Comparison of ENCODE assay signal across 21 cellular contexts in genomic region chr3:59551834-59552233, GRCh38.
A peak's percentile ranks its signal among the peaks of the same experiment; 100 is the strongest.
DNase-seq lines count a peak whose midpoint lies in the region; ATAC-seq and TF ChIP-seq lines count a peak whose summit lies in the region.
"Had no signal": no experiment of that assay in that cellular context is flagged by ENCODE, and none has a peak within 500 bp of the region (broad histone marks: within the 10 kb centered on the region; RNA-seq: fewer than 3 reads in every experiment).

No MANE protein-coding gene starts in this region.

- no peaks in the 10 kb centered on the region for H3F3A ChIP-seq in neural progenitor cell (ENCODE audit: low read depth)

- ATAC-seq in HG02798 (IDR thresholded peaks at IDR 0.05; ENCODE audit: poor library complexity, unreplicated experiment), result no peak
- ATAC-seq: CD8-positive, alpha-beta T cell had no signal

- H3K36me3 ChIP-seq in left ventricle myocardium inferior (no peaks in the 10 kb centered on the region), right atrium auricular region (no peaks in the 10 kb centered on the region), neural progenitor cell (no peaks in the 10 kb centered on the region)
- H3K36me3 ChIP-seq: BLaER1 had no signal

- peaks cover 47% of the 10 kb centered on the region for H3K4me1 Mint-ChIP-seq in brain
- peaks cover 12% of the 10 kb centered on the region for H3K4me1 Mint-ChIP-seq in neural progenitor cell
- H3K4me1 Mint-ChIP-seq: B cell; CD4-positive, CD25-positive, alpha-beta regulatory T cell had no signal

- H3K4me3 Mint-ChIP-seq in brain (no peak overlapping the region), neural progenitor cell (no peak overlapping the region)
- H3K4me3 Mint-ChIP-seq: B cell; CD4-positive, CD25-positive, alpha-beta regulatory T cell; CD8-positive, alpha-beta T cell had no signal

- H3K9me3 ChIP-seq in left ventricle myocardium inferior (replicated peaks) (no peaks in the 10 kb centered on the region), right atrium auricular region (no peaks in the 10 kb centered on the region), neural progenitor cell (ENCODE audit: low read depth) (no peaks in the 10 kb centered on the region)
- H3K9me3 ChIP-seq: BLaER1, Caco-2 had no signal

- peak overlapping the region; percentile 43 for H3K27ac ChIP-seq in left ventricle myocardium inferior (replicated peaks)
- no peak overlapping the region for H3K27ac ChIP-seq in right atrium auricular region
- H3K27ac ChIP-seq in neural progenitor cell, result no peak overlapping the region
- H3K27ac ChIP-seq: 22Rv1, BLaER1, C4-2B had no signal

- H3K4me1 ChIP-seq in left ventricle myocardium inferior (peaks cover 17% of the 10 kb centered on the region), right atrium auricular region (no peaks in the 10 kb centered on the region), neural progenitor cell (peaks cover 10% of the 10 kb centered on the region)
- H3K4me1 ChIP-seq: BLaER1, Caco-2 had no signal

- peak overlapping the region; percentile 64 for H2AFZ ChIP-seq in neural progenitor cell (replicated peaks)

- H3K27me3 Mint-ChIP-seq in brain (peaks cover 3% of the 10 kb centered on the region), neural progenitor cell (ENCODE audit: insufficient read depth, low read depth) (peaks cover 3% of the 10 kb centered on the region)
- H3K27me3 Mint-ChIP-seq: B cell had no signal

- no peaks in the 10 kb centered on the region for H4K20me1 ChIP-seq in neural progenitor cell (ENCODE audit: low read depth)
- H4K20me1 ChIP-seq: BLaER1 had no signal

- H3K4me3 ChIP-seq in left ventricle myocardium inferior (no peak overlapping the region), right atrium auricular region (no peak overlapping the region), neural progenitor cell (no peak overlapping the region)
- H3K4me3 ChIP-seq: BLaER1 had no signal

- H3K9ac ChIP-seq in neural progenitor cell, result no peak overlapping the region
- H3K9ac ChIP-seq: BLaER1 had no signal

- no peak overlapping the region for H3K4me2 ChIP-seq in neural progenitor cell
- H3K4me2 ChIP-seq: BLaER1 had no signal

- H3K9me3 Mint-ChIP-seq in brain (peaks cover 0 to 7% (median under 1%) of the 10 kb centered on the region in 5 experiments), neural progenitor cell (peaks cover 5% of the 10 kb centered on the region)
- H3K9me3 Mint-ChIP-seq: CD8-positive, alpha-beta T cell had no signal

- intact Hi-C loops in left ventricle myocardium inferior (cut with micrococcal nuclease), result no loop called here

- H3K27me3 ChIP-seq in left ventricle myocardium inferior (ENCODE audit: low read depth) (no peaks in the 10 kb centered on the region), right atrium auricular region (no peaks in the 10 kb centered on the region), neural progenitor cell (no peaks in the 10 kb centered on the region)
- H3K27me3 ChIP-seq: BLaER1 had no signal

- no peak for TF ChIP-seq CTCF in left ventricle myocardium inferior (IDR thresholded peaks at IDR 0.05; ENCODE audit: borderline replicate concordance)
- no peak for TF ChIP-seq CTCF in right atrium auricular region (IDR thresholded peaks at IDR 0.05)
- no peak for TF ChIP-seq CTCF in brain (conservative IDR thresholded peaks at IDR 0.05)
- TF ChIP-seq CTCF in neural progenitor cell (IDR thresholded peaks at IDR 0.05), result no peak

- H3K79me2 ChIP-seq in neural progenitor cell (ENCODE audit: low read depth), result no peaks in the 10 kb centered on the region

- no peaks in the 10 kb centered on the region for H3K36me3 Mint-ChIP-seq in brain
- no peaks in the 10 kb centered on the region for H3K36me3 Mint-ChIP-seq in neural progenitor cell
- H3K36me3 Mint-ChIP-seq: CD8-positive, alpha-beta T cell had no signal

- H3K27ac Mint-ChIP-seq in brain (peak overlapping the region in 3 of 5 experiments; percentile 5 to 32 (median 25)), neural progenitor cell (no peak overlapping the region)
- H3K27ac Mint-ChIP-seq: B cell; CD4-positive, CD25-positive, alpha-beta regulatory T cell; CD8-positive, alpha-beta T cell had no signal

- DNase-seq in NCI-H2171 treated with DMSO at 0.1 percent for 48 hours (lab: John Stamatoyannopoulos, UW) (peak; percentile 24), NCI-H2171 (lab: John Stamatoyannopoulos, UW) (no peak), left ventricle myocardium inferior (no peak), right atrium auricular region (ENCODE audit: low spot score) (no peak), neural progenitor cell (ENCODE audit: low spot score) (no peak), DMS79 (lab: John Stamatoyannopoulos, UW) (no peak)
- DNase-seq: Caco-2; CD4-positive, CD25-positive, alpha-beta regulatory T cell; CD8-positive, alpha-beta T cell; DMS 273 treated with DMSO at 0.1 percent for 48 hours; DMS79 treated with DMSO at 0.1 percent for 48 hours; GF-D8; GOT3; H7; HCEC 1CT had no signal
